Comparison of ENCODE assay signal across 21 cellular contexts in the genomic region with DNA sequence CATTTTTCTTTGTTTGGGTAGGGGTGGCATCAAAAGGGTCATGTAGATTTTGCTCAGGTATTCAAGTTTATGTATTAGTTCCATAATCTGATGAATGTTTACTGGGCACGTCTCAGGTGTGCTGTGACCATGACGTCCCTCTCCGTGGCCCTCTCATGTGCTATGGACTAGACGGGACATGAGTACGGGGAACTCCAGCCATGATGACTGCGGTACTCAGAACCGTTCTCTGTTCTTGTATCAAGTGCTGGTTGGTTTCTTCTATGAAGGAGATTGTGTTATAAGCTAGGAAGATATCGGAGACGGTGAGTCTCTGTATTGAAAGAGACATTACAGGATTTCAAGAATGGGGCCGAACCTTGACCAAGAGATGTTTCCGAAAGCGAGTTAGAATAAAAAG.
"Had no signal": no experiment of that assay in that cellular context is flagged by ENCODE, and none has a peak within 500 bp of the region (broad histone marks: within the 10 kb centered on the region; RNA-seq: fewer than 3 reads in every experiment).

No MANE protein-coding gene starts in this region.

- H3K36me3 ChIP-seq: colonic mucosa, esophagus squamous epithelium, gastrocnemius medialis, gastroesophageal sphincter, heart left ventricle, heart right ventricle had no signal

- H3K27ac ChIP-seq: colonic mucosa, coronary artery, dorsolateral prefrontal cortex, epithelial cell of prostate, esophagus squamous epithelium, foreskin keratinocyte, gastrocnemius medialis, gastroesophageal sphincter, heart left ventricle, heart right ventricle had no signal

- DNase-seq: colonic mucosa; cortex of kidney; dermis blood vessel endothelial cell; dorsolateral prefrontal cortex; effector CD4-positive, alpha-beta T cell; effector CD8-positive, alpha-beta T cell; effector memory CD4-positive, alpha-beta T cell; effector memory CD8-positive, alpha-beta T cell; endodermal cell; erythroblast; esophagus squamous epithelium; foreskin fibroblast; foreskin keratinocyte; foreskin melanocyte; gastrocnemius medialis; glutamatergic neuron; heart left ventricle; heart right ventricle had no signal

- H3K27me3 ChIP-seq: colonic mucosa, dorsolateral prefrontal cortex, esophagus squamous epithelium, foreskin keratinocyte, gastrocnemius medialis, gastroesophageal sphincter, heart left ventricle had no signal

- H3K4me1 ChIP-seq: colonic mucosa, esophagus squamous epithelium, foreskin keratinocyte, gastrocnemius medialis, gastroesophageal sphincter, heart left ventricle, heart right ventricle had no signal

- H3K9me3 ChIP-seq: colonic mucosa, esophagus squamous epithelium, gastrocnemius medialis had no signal

- H3K4me3 ChIP-seq: colonic mucosa, coronary artery, dorsolateral prefrontal cortex, esophagus squamous epithelium, gastrocnemius medialis, gastroesophageal sphincter, heart left ventricle, heart right ventricle had no signal
